Comparison of ENCODE assay signal across 8 cellular contexts in the genomic region with DNA sequence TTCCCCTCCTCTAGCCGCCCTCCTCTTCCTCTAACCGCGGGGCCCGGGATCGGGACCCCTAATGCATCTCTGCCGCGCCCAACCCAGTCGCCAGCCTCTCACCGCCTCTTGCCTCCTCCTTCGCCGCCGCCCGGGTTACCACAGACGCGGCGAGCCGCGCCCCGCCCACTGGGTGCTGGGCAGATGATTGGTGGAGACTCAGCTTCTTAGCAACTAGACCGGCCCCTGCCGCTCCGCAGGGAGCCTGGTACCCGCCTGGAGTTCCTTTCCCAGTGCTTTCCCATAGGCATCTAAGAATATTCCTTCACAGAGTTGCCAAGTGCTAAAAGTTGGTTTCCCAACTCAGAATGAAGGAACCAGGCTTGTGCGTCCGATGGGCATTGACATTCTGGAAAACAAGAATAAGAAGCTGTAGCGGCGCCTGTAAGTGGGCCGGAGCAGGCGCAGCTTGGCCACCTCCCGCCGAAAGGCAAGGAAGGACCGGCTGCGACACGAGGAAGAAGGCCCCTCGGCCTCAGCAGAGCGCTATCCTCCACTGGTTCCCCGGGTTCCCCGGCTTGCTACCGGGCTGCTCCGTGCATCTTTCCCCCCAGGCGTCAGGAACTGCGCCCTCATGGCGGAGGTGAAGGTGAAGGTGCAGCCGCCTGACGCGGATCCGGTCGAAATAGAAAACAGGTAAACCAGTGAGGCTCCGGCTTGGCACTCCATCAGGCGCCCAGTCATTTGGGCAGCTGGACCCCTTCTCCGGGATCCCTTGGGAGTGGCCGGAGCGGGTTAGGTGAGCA. TPM values are rescaled to one million over a fixed set of nuclear protein-coding genes. Genes with fewer than 3 reads are reported as not detected.
DNase-seq lines count a peak whose midpoint lies in the region; ATAC-seq, FAIRE-seq and TF ChIP-seq lines count a peak whose summit lies in the region.

A gene (minus strand): TSS at position 137 of the 785 bp plus-strand sequence. CDS start 1,672 bp downstream, outside the sequence.
A gene with protein sequence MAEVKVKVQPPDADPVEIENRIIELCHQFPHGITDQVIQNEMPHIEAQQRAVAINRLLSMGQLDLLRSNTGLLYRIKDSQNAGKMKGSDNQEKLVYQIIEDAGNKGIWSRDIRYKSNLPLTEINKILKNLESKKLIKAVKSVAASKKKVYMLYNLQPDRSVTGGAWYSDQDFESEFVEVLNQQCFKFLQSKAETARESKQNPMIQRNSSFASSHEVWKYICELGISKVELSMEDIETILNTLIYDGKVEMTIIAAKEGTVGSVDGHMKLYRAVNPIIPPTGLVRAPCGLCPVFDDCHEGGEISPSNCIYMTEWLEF (plus strand): TSS at position 497 of the 785 bp plus-strand sequence. CDS start 117 bp downstream, at position 614.

- H3K4me1 Mint-ChIP-seq in WTC11, result peaks cover 12% of the 10 kb centered on the region

- H3K4me1 ChIP-seq in small intestine (ENCODE audit: control insufficient read depth in 2 of 2, insufficient read depth in 1 of 2, low read depth in 1 of 2, low read length in 1 of 2), result peaks cover 0 to 4% of the 10 kb centered on the region in 2 donors

- peak within 1 kb of the TSS; percentile 93 to 96 for H3K4me3 ChIP-seq in cardiac fibroblast (replicated peaks in 1 of 2; ENCODE audit: low read depth in 2 of 2, low read length in 2 of 2)
- H3K4me3 ChIP-seq in small intestine (ENCODE audit: low read depth in 1 of 2, low read length in 2 of 2), result peak within 1 kb of the TSS; percentile 62 to 67

- POLR2A ChIA-PET in WTC11 (lab: Charles Lee), result interaction anchor here (0.8 to 2.0 kb wide), 4 partner anchors 30 to 179 kb away, joined by 3 to 21 read pairs (median 5); a partner anchor contains a TSS

- H3K36me3 ChIP-seq in small intestine (ENCODE audit: control insufficient read depth in 2 of 2, insufficient read depth in 2 of 2, low read length in 2 of 2), result peaks cover 0 to 3% of the 10 kb centered on the region in 2 donors

- ATAC-seq in HG03175 (IDR thresholded peaks at IDR 0.05; ENCODE audit: unreplicated experiment), result peak; percentile 93
- ATAC-seq in WTC11, result peak; percentile 96

- 0 to 1% (median 0%) methylated on average over 31 to 53 of the region's 53 CpGs for WGBS in small intestine, 3 donors

- H3K27ac ChIP-seq in small intestine (ENCODE audit: low read depth in 1 of 2, low read length in 1 of 2), result peak within 1 kb of the TSS; percentile 55 to 93

- CTCF ChIA-PET in WTC11 (lab: Charles Lee), result interaction anchor here (0.8 to 1.1 kb wide), 5 partner anchors 26 to 86 kb away, joined by 3 to 5 read pairs (median 3); a partner anchor contains a TSS

- peak within 1 kb of the TSS; percentile 99 for H3K4me3 Mint-ChIP-seq in WTC11

- no peaks in the 10 kb centered on the region for H3K9me3 Mint-ChIP-seq in WTC11

- no peaks in the 10 kb centered on the region for H3K27me3 Mint-ChIP-seq in WTC11 (ENCODE audit: low read depth)

- H3K9me3 ChIP-seq in small intestine (ENCODE audit: control insufficient read depth, low read depth), result no peaks in the 10 kb centered on the region

- no peaks in the 10 kb centered on the region for H3K27me3 ChIP-seq in small intestine (ENCODE audit: control insufficient read depth in 2 of 2, insufficient read depth in 2 of 2, low read length in 2 of 2)

- FAIRE-seq in small intestine (lab: Jason Lieb, UNC), result no peak

- TF ChIP-seq CTCF in WTC11 (IDR thresholded peaks at IDR 0.05), result no peak
- no peak for TF ChIP-seq CTCF in cardiac fibroblast (IDR thresholded peaks at IDR 0.05; ENCODE audit: low read depth, low read length)

- DNase-seq in AG08396 (ENCODE audit: low spot score) (peak; percentile 98), NCI-H2227 treated with DMSO at 0.1 percent for 48 hours (lab: John Stamatoyannopoulos, UW) (peak; percentile 97), WTC11 (ENCODE audit: low spot score) (peak; percentile 99), cardiac fibroblast (ENCODE audit: low read depth in 2 of 2) (peak; percentile 97), iPS-NIHi7 (ENCODE audit: extremely low spot score) (peak; percentile 100), small intestine (peak; percentile 94)

- peak; percentile 60 for TF ChIP-seq POLR2A in GM18951 (IDR thresholded peaks at IDR 0.05; ENCODE audit: extremely low read depth, insufficient read depth, insufficient read length)

- in situ Hi-C loops in GM18951 (cut with MboI; ENCODE audit: low sequenced_read_pairs, unreplicated experiment), result no loop called here

- H3K27ac Mint-ChIP-seq in WTC11, result peak within 1 kb of the TSS; percentile 100

- peaks cover 7% of the 10 kb centered on the region; the same call in 1 of the 2 replicates for H3K36me3 Mint-ChIP-seq in WTC11

TF ChIP-seq in WTC11, 78 proteins besides CTCF, POLR2A, EP300 and RAD21:
- TF ChIP-seq NFE2L1 (CRISPR knock-in tag; IDR thresholded peaks at IDR 0.05), result 0 out of 2 replicates have a peak, but pooled peaks have one; percentile 42
- TF ChIP-seq, protein P1, sequence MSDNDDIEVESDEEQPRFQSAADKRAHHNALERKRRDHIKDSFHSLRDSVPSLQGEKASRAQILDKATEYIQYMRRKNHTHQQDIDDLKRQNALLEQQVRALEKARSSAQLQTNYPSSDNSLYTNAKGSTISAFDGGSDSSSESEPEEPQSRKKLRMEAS (CRISPR knock-in tag; IDR thresholded peaks at IDR 0.05), result 0 out of 2 replicates have a peak, but pooled peaks have one; percentile 29
- no peak for TF ChIP-seq ZBTB21 (CRISPR knock-in tag; IDR thresholded peaks at IDR 0.05; ENCODE audit: borderline replicate concordance)
- TF ChIP-seq ZNF416 (CRISPR knock-in tag; IDR thresholded peaks at IDR 0.05), result no peak
- TF ChIP-seq GABPB1 (CRISPR knock-in tag; IDR thresholded peaks at IDR 0.05), result peak; percentile 38; the same call in 1 of the 2 replicates
- TF ChIP-seq FOXK1 (CRISPR knock-in tag; IDR thresholded peaks at IDR 0.05), result peak; percentile 57; the same call in 1 of the 2 replicates
- TF ChIP-seq SP1 (CRISPR knock-in tag; conservative IDR thresholded peaks at IDR 0.05), result peak; percentile 73
- TF ChIP-seq NFYB (CRISPR knock-in tag; conservative IDR thresholded peaks at IDR 0.05; ENCODE audit: low read depth), result 0 out of 2 replicates have a peak, but pooled peaks have one; percentile 41
- TF ChIP-seq ZNF138 (CRISPR knock-in tag; conservative IDR thresholded peaks at IDR 0.05), result no peak
- TF ChIP-seq, protein P2, sequence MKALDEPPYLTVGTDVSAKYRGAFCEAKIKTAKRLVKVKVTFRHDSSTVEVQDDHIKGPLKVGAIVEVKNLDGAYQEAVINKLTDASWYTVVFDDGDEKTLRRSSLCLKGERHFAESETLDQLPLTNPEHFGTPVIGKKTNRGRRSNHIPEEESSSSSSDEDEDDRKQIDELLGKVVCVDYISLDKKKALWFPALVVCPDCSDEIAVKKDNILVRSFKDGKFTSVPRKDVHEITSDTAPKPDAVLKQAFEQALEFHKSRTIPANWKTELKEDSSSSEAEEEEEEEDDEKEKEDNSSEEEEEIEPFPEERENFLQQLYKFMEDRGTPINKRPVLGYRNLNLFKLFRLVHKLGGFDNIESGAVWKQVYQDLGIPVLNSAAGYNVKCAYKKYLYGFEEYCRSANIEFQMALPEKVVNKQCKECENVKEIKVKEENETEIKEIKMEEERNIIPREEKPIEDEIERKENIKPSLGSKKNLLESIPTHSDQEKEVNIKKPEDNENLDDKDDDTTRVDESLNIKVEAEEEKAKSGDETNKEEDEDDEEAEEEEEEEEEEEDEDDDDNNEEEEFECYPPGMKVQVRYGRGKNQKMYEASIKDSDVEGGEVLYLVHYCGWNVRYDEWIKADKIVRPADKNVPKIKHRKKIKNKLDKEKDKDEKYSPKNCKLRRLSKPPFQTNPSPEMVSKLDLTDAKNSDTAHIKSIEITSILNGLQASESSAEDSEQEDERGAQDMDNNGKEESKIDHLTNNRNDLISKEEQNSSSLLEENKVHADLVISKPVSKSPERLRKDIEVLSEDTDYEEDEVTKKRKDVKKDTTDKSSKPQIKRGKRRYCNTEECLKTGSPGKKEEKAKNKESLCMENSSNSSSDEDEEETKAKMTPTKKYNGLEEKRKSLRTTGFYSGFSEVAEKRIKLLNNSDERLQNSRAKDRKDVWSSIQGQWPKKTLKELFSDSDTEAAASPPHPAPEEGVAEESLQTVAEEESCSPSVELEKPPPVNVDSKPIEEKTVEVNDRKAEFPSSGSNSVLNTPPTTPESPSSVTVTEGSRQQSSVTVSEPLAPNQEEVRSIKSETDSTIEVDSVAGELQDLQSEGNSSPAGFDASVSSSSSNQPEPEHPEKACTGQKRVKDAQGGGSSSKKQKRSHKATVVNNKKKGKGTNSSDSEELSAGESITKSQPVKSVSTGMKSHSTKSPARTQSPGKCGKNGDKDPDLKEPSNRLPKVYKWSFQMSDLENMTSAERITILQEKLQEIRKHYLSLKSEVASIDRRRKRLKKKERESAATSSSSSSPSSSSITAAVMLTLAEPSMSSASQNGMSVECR (CRISPR knock-in tag; IDR thresholded peaks at IDR 0.05; ENCODE audit: borderline replicate concordance), result peak; percentile 26; the same call in 1 of the 2 replicates
- 0 out of 2 replicates have a peak, but pooled peaks have one; percentile 33 for TF ChIP-seq ZNF121 (CRISPR knock-in tag; IDR thresholded peaks at IDR 0.05)

RNA-seq across cellular contexts. Expression of the first gene that starts in this region (rescaled TPM):
- total RNA-seq in WTC11 (2021), result 6.1 to 8.2 TPM (median 7.7 TPM) in 3 replicates
- under 1 TPM in 2 of 3 donors, not detected in 1; 0.54 to 0.85 TPM for polyA plus RNA-seq in small intestine

RNA-seq across cellular contexts. Expression of the second gene that starts in this region (rescaled TPM):
- 11.7 to 12.8 TPM (median 12.7 TPM) in 3 replicates for total RNA-seq in WTC11 (2021)
- 1 to 10 TPM; 4.9 to 7.0 (median 6.4) TPM for polyA plus RNA-seq in small intestine

Comparison
In these comparisons a context has a peak if more than half of its experiments do, and no peak if none do; other contexts are left out.
1. Peak in every context shown above with its lines: DNase-seq, ATAC-seq, H3K4me3 ChIP-seq and H3K27ac ChIP-seq.